In genomic region chr12:97944576-97944975, GRCh38 we compare ENCODE assay signal across 26 cellular contexts.
DNase-seq lines count a peak whose midpoint lies in the region; ATAC-seq, FAIRE-seq and TF ChIP-seq lines count a peak whose summit lies in the region.
"Had no signal": no experiment of that assay in that cellular context is flagged by ENCODE, and none has a peak within 500 bp of the region (broad histone marks: within the 10 kb centered on the region; RNA-seq: fewer than 3 reads in every experiment).

No MANE protein-coding gene starts in this region.

- FAIRE-seq in H54 (lab: Jason Lieb, UNC), result peak; percentile 50
- FAIRE-seq in urothelium cell line (lab: Jason Lieb, UNC), result no peak
- FAIRE-seq: GM18507 had no signal

- H3K4me3 ChIP-seq in RWPE2 (ENCODE audit: severe bottlenecking) (no peak overlapping the region), fibroblast of mammary gland (ENCODE audit: control insufficient read depth, low read depth, low read length) (no peak overlapping the region)
- H3K4me3 ChIP-seq: GM23248, SJCRH30 had no signal

- no peak overlapping the region for H3K27ac ChIP-seq in RWPE2 (ENCODE audit: poor library complexity, severe bottlenecking)
- H3K27ac ChIP-seq: C4-2B, GM23248, KMS-11, SJCRH30 had no signal

- DNase-seq in H54 (ENCODE audit: insufficient read length, low spot score) (peak; percentile 1), RWPE2 (ENCODE audit: low spot score) (no peak), fibroblast of mammary gland (ENCODE audit: low read depth) (peak; percentile 55), urothelium cell line (ENCODE audit: low spot score) (peak; percentile 30), cardiac septum (ENCODE audit: low spot score) (no peak)
- no peak for DNase-seq in activated CD4-positive, alpha-beta T cell treated with anti-CD3 and anti-CD28 coated beads for 1 hour
- DNase-seq: Caco-2; CD8-positive, alpha-beta T cell; DMS 273 treated with DMSO at 0.1 percent for 48 hours; DND-41; GM23248; H9; NCI-H1048; NCI-H1417; NCI-H1694; NCI-H2029 treated with DMSO at 0.1 percent for 48 hours; NCI-H2227 treated with DMSO at 0.1 percent for 48 hours; NCI-H526 treated with DMSO at 0.1 percent for 48 hours; SJCRH30 had no signal

- no peaks in the 10 kb centered on the region for H3K4me1 ChIP-seq in RWPE2 (ENCODE audit: insufficient read depth, poor library complexity, severe bottlenecking)
- H3K4me1 ChIP-seq: SJCRH30 had no signal

- no peaks in the 10 kb centered on the region for H3K9me3 ChIP-seq in RWPE2 (ENCODE audit: severe bottlenecking)
- H3K9me3 ChIP-seq: SJCRH30 had no signal

- TF ChIP-seq POLR2A in H54 (IDR thresholded peaks at IDR 0.05; ENCODE audit: low read depth, low read length), result no peak

- intact Hi-C loops in cardiac septum (cut with DNase I), result no loop called here

- no peaks in the 10 kb centered on the region for H3K27me3 ChIP-seq in RWPE2 (ENCODE audit: insufficient read depth, poor library complexity, severe bottlenecking)
- H3K27me3 ChIP-seq: SJCRH30 had no signal

- ATAC-seq in RWPE2 (ENCODE audit: low read depth), result peak; percentile 58; the same call in 1 of the 3 replicates
- ATAC-seq in HG03354 (IDR thresholded peaks at IDR 0.05; ENCODE audit: poor library complexity, severe bottlenecking, unreplicated experiment), result no peak
- ATAC-seq: CD8-positive, alpha-beta T cell; Panc1; Right ventricle myocardium inferior; SK-N-SH treated with all-trans-retinoic acid at 6 μM for 48 hours had no signal

- TF ChIP-seq CTCF in RWPE2 (IDR thresholded peaks at IDR 0.05; ENCODE audit: poor library complexity, severe bottlenecking) (no peak), fibroblast of mammary gland (conservative IDR thresholded peaks at IDR 0.05; ENCODE audit: control insufficient read depth, insufficient read depth, low read depth, low read length) (no peak)

- H3K36me3 ChIP-seq in RWPE2 (ENCODE audit: low read depth), result no peaks in the 10 kb centered on the region
- H3K36me3 ChIP-seq: SJCRH30 had no signal

Comparison
In these comparisons a context has a peak if more than half of its experiments do, and no peak if none do; other contexts are left out.
1. DNase-seq: peak in H54 (single experiment), fibroblast of mammary gland (single experiment) and urothelium cell line (single experiment); none in RWPE2 (single experiment), cardiac septum (single experiment) and activated CD4-positive, alpha-beta T cell treated with anti-CD3 and anti-CD28 coated beads for 1 hour (single experiment).